In the genomic region with DNA sequence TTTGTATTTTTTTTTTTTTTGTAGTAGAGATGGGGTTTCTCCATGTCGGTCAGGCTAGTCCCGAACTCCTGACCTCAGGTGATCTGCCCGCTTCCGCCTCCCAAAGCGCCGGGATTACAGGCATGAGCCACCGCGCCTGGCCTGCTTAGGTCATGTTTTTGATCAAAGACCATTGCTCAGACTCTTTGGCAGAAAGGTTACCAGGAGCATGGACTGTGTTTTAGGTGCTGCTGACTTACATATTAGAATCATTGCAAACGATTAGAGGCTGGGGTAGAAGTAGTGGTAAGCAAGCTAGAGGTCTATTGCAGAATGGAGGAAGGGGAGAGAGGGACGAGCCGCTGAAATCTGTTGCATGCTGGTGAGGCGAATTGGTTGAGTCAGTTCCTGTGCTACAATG, we compare ENCODE assay signal across 26 cellular contexts.
"Had no signal": no experiment of that assay in that cellular context is flagged by ENCODE, and none has a peak within 500 bp of the region (broad histone marks: within the 10 kb centered on the region; RNA-seq: fewer than 3 reads in every experiment).

No MANE protein-coding gene starts in this region.

- H3K9me3 ChIP-seq: left ventricle myocardium inferior, neutrophil, pancreas, thoracic aorta, upper lobe of right lung had no signal

- FAIRE-seq: frontal cortex, pancreas, small intestine had no signal

- H3K36me3 ChIP-seq: pancreas had no signal

- H3K4me3 ChIP-seq: coronary artery, hepatocyte, left ventricle myocardium inferior, pancreas, thoracic aorta, upper lobe of right lung had no signal

- H3K27me3 Mint-ChIP-seq: activated B cell treated with CpG ODN at 0.5 μM for 24 hours; activated CD4-positive, alpha-beta memory T cell treated with anti-CD3 and anti-CD28 coated beads for 36 hours; activated naive CD8-positive, alpha-beta T cell treated with anti-CD3 and anti-CD28 coated beads, Interleukin-2, amount 10 ng/mL, durations not matched to agents 7 days and 5 days had no signal

- ATAC-seq: natural killer cell, sciatic nerve, upper lobe of right lung had no signal

- H3K27ac Mint-ChIP-seq: activated B cell treated with CpG ODN at 0.5 μM for 24 hours; activated CD4-positive, alpha-beta memory T cell treated with anti-CD3 and anti-CD28 coated beads for 36 hours; activated naive CD4-positive, alpha-beta T cell treated with anti-CD3 and anti-CD28 coated beads for 36 hours; activated naive CD8-positive, alpha-beta T cell treated with anti-CD3 and anti-CD28 coated beads, Interleukin-2, amount 10 ng/mL, durations not matched to agents 7 days and 5 days; immature natural killer cell; mesothelial cell of epicardium; natural killer cell had no signal

- H3K4me1 ChIP-seq: left ventricle myocardium inferior, upper lobe of right lung had no signal

- H3K27me3 ChIP-seq: hepatocyte, neutrophil, pancreas, upper lobe of right lung had no signal

- H3K27ac ChIP-seq: coronary artery, left ventricle myocardium inferior, neutrophil, pancreas, thoracic aorta, upper lobe of right lung had no signal

- H3K9me3 Mint-ChIP-seq: activated B cell treated with CpG ODN at 0.5 μM for 24 hours; activated CD4-positive, alpha-beta memory T cell treated with anti-CD3 and anti-CD28 coated beads for 36 hours; activated naive CD4-positive, alpha-beta T cell treated with anti-CD3 and anti-CD28 coated beads for 36 hours; activated naive CD8-positive, alpha-beta T cell treated with anti-CD3 and anti-CD28 coated beads, Interleukin-2, amount 10 ng/mL, durations not matched to agents 7 days and 5 days; immature natural killer cell; mesothelial cell of epicardium; natural killer cell had no signal

- DNase-seq: activated B cell treated with CpG ODN at 0.5 μM for 24 hours; activated CD4-positive, alpha-beta memory T cell treated with anti-CD3 and anti-CD28 coated beads for 36 hours; activated CD4-positive, alpha-beta T cell treated with anti-CD3 and anti-CD28 coated beads for 48 hours; activated naive CD4-positive, alpha-beta T cell treated with anti-CD3 and anti-CD28 coated beads for 36 hours; activated naive CD8-positive, alpha-beta T cell treated with anti-CD3 and anti-CD28 coated beads, Interleukin-2, amount 10 ng/mL, durations not matched to agents 7 days and 5 days; activated T-cell treated with anti-CD3 and anti-CD28 coated beads, Interleukin-2, amount 50 U/mL, for 48 hours; amniotic stem cell; cerebellar nuclear complex; glutamatergic neuron; immature natural killer cell; kidney glomerular epithelial cell; left ventricle myocardium inferior; natural killer cell; pancreas; stimulated activated CD4-positive, alpha-beta T cell treated with anti-CD3 and anti-CD28 coated beads, Interleukin-2, amount 100 ng/mL, for 24 hours; stimulated activated naive CD4-positive, alpha-beta T cell; T-helper 9 cell; upper lobe of right lung had no signal

- H3K4me2 ChIP-seq: hepatocyte had no signal

- H3K4me3 Mint-ChIP-seq: activated B cell treated with CpG ODN at 0.5 μM for 24 hours; activated CD4-positive, alpha-beta memory T cell treated with anti-CD3 and anti-CD28 coated beads for 36 hours; activated naive CD4-positive, alpha-beta T cell treated with anti-CD3 and anti-CD28 coated beads for 36 hours; activated naive CD8-positive, alpha-beta T cell treated with anti-CD3 and anti-CD28 coated beads, Interleukin-2, amount 10 ng/mL, durations not matched to agents 7 days and 5 days; immature natural killer cell; mesothelial cell of epicardium; natural killer cell had no signal

- H3K4me1 Mint-ChIP-seq: activated B cell treated with CpG ODN at 0.5 μM for 24 hours; activated naive CD8-positive, alpha-beta T cell treated with anti-CD3 and anti-CD28 coated beads, Interleukin-2, amount 10 ng/mL, durations not matched to agents 7 days and 5 days; immature natural killer cell; mesothelial cell of epicardium; natural killer cell had no signal

- H3K79me2 ChIP-seq: hepatocyte had no signal
